21 cellular contexts compared by ENCODE assay signal in the genomic region with DNA sequence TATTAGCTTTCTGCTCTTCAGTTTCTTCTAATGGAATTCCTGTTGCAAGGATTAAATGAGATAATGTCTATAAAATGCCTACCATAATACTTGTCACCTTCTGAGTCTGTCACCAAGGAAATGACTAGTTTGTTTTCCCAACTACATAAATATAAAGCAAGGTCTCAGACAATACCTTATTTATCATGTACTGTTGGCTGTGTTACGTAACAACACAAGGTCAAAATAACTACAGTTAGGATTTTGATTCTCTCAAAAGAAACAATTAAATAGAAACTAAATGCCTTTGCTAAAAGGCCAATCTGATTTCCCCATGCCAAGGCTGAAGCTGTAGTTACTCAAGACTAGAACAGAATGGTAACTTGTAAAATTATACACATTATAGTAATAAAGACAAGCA.
DNase-seq lines count a peak whose midpoint lies in the region; ATAC-seq and TF ChIP-seq lines count a peak whose summit lies in the region.
"Had no signal": no experiment of that assay in that cellular context is flagged by ENCODE, and none has a peak within 500 bp of the region (broad histone marks: within the 10 kb centered on the region; RNA-seq: fewer than 3 reads in every experiment).

No MANE protein-coding gene starts in this region.

- intact Hi-C loops in Right ventricle myocardium superior (cut with DNase I) (no loop called here), left cardiac atrium (cut with DNase I) (no loop called here)

- ATAC-seq in Right ventricle myocardium superior (ENCODE audit: poor library complexity) (peak; percentile 47), left cardiac atrium (no peak), HG03095 (IDR thresholded peaks at IDR 0.05; ENCODE audit: unreplicated experiment) (no peak)

- no peak for TF ChIP-seq CTCF in cardiac fibroblast (IDR thresholded peaks at IDR 0.05; ENCODE audit: low read depth, low read length)

- DNase-seq in Right ventricle myocardium superior (no peak), left cardiac atrium (no peak), cardiac fibroblast (ENCODE audit: low read depth in 2 of 2) (peak; percentile 75 to 81), iris pigment epithelial cell (ENCODE audit: low read depth) (peak; percentile 16), retina (no peak), hepatic stellate cell (ENCODE audit: low spot score) (no peak), HuH-7 (ENCODE audit: low spot score) (no peak)
- DNase-seq: 8988T; CD4-positive, alpha-beta memory T cell; DMS79; KG1; MG63; NCI-H1092; NCI-H1694; NCI-H2107; NCI-H2227 treated with DMSO at 0.1 percent for 48 hours; NCI-H524; Peyer's patch; SIG-M5 had no signal

- H3K4me3 ChIP-seq in cardiac fibroblast (replicated peaks in 1 of 2; ENCODE audit: low read depth in 2 of 2, low read length in 2 of 2): no peak overlapping the region
- H3K4me3 ChIP-seq: HAP-1, MG63, Peyer's patch had no signal

Comparison
In these comparisons a context has a peak if more than half of its experiments do, and no peak if none do; other contexts are left out.
1. DNase-seq: peak in cardiac fibroblast (2 of 2) and iris pigment epithelial cell (single experiment); none in Right ventricle myocardium superior (single experiment), left cardiac atrium (single experiment), retina (single experiment), hepatic stellate cell (single experiment) and HuH-7 (single experiment).